ENCODE assay signal across 24 cellular contexts in the genomic region with DNA sequence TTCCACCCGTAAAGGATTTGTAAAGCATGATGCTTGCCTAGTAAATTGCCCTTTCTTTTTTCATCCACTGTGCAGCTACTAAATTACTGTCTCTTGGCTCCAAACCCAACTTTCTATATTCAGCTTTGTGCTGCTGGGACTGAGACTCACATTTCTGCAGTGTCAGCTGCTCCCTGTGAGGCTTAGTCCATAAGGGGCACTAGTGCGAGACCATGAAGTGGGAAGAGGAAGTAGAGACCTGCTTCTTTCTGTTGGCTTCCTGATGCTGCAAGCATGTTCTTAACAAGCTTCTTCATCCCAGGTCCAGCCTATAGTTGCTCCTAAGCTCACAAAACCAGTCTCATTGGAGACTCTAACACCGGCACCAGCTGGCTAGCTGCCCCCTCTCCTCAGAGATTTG.
DNase-seq lines count a peak whose midpoint lies in the region; ATAC-seq, FAIRE-seq and TF ChIP-seq lines count a peak whose summit lies in the region.
"Had no signal": no experiment of that assay in that cellular context is flagged by ENCODE, and none has a peak within 500 bp of the region (broad histone marks: within the 10 kb centered on the region; RNA-seq: fewer than 3 reads in every experiment).

No MANE protein-coding gene starts in this region.

- POLR2A ChIA-PET in HepG2 (lab: Yijun Ruan, JAX): no interaction called here

- in situ Hi-C loops in HepG2 (cut with HindIII; ENCODE audit: extremely low pct_ligation_motif_present, low pct_unique_long_range_greater_than_20kb): no loop called here

- peak overlapping the region; percentile 84 for H2AFZ ChIP-seq in Loucy (ENCODE audit: low read length)
- no peak overlapping the region for H2AFZ ChIP-seq in HepG2 (ENCODE audit: low read length)

- H3K9me2 ChIP-seq in Loucy (replicated peaks; ENCODE audit: low read depth, low read length): no peaks in the 10 kb centered on the region

- intact Hi-C loops in HepG2 (cut with micrococcal nuclease; ENCODE audit: unreplicated experiment): no loop called here

- H3K27me3 Mint-ChIP-seq in natural killer cell treated with Interleukin-12 subunit alpha and Interleukin-12 subunit beta and Interleukin-15 and Interleukin-18, amount 100 ng/mL, for 72 hours: peaks cover 11 to 25% of the 10 kb centered on the region in 2 donors

- no peaks in the 10 kb centered on the region for H3F3A ChIP-seq in Loucy (ENCODE audit: low read depth)

- H3K27ac ChIP-seq in HepG2 (ENCODE audit: extremely low read length, insufficient read depth, low read length): no peak overlapping the region
- H3K27ac ChIP-seq: lower lobe of right lung, neutrophil had no signal

- peak; percentile 77 for DNase-seq in Ammon's horn (ENCODE audit: low spot score)
- DNase-seq in RPMI8226: peak; percentile 49
- DNase-seq in HepG2 (ENCODE audit: low spot score): no peak
- DNase-seq in stimulated activated naive CD4-positive, alpha-beta T cell (lab: John Stamatoyannopoulos, UW): no peak
- DNase-seq in natural killer cell treated with Interleukin-12 subunit alpha and Interleukin-12 subunit beta and Interleukin-15 and Interleukin-18, amount 100 ng/mL, for 72 hours (ENCODE audit: low spot score): no peak
- DNase-seq: activated CD8-positive, alpha-beta T cell treated with anti-CD3 and anti-CD28 coated beads, Interleukin-2, amount 10 ng/mL, durations not matched to agents 7 days and 5 days; activated naive CD4-positive, alpha-beta T cell; activated T-cell treated with anti-CD3 and anti-CD28 coated beads, Interleukin-2, amount 50 U/mL, for 24 hours; dermis blood vessel endothelial cell; DMS153; GOT3; lower lobe of right lung; NCI-H1436 treated with DMSO at 0.1 percent for 48 hours; NCI-H2171; NCI-H69; retina; stimulated activated CD8-positive, alpha-beta memory T cell treated with anti-CD3 and anti-CD28 coated beads, Interleukin-4, amount 100 ng/mL, for 48 hours had no signal

- H3K9me3 Mint-ChIP-seq in natural killer cell treated with Interleukin-12 subunit alpha and Interleukin-12 subunit beta and Interleukin-15 and Interleukin-18, amount 100 ng/mL, for 72 hours: peaks cover 3% of the 10 kb centered on the region

- H3K9me3 ChIP-seq in Loucy (ENCODE audit: insufficient read depth, low read depth, low read length) (no peaks in the 10 kb centered on the region), HepG2 (ENCODE audit: low read length) (no peaks in the 10 kb centered on the region)
- H3K9me3 ChIP-seq: neutrophil had no signal

- no peaks in the 10 kb centered on the region for H4K20me1 ChIP-seq in Loucy (ENCODE audit: insufficient read depth, low read length, poor library complexity, severe bottlenecking)
- no peaks in the 10 kb centered on the region for H4K20me1 ChIP-seq in HepG2 (ENCODE audit: insufficient read depth, low read length)

- no peaks in the 10 kb centered on the region for H3K4me1 Mint-ChIP-seq in natural killer cell treated with Interleukin-12 subunit alpha and Interleukin-12 subunit beta and Interleukin-15 and Interleukin-18, amount 100 ng/mL, for 72 hours (ENCODE audit: low read depth in 2 of 2)

- BruUV-seq in HepG2 (replicated peaks; lab: Mats Ljungman, UMichigan): no TSS peak

- no peak overlapping the region for H3K27ac Mint-ChIP-seq in natural killer cell treated with Interleukin-12 subunit alpha and Interleukin-12 subunit beta and Interleukin-15 and Interleukin-18, amount 100 ng/mL, for 72 hours
- H3K27ac Mint-ChIP-seq: activated CD8-positive, alpha-beta T cell treated with anti-CD3 and anti-CD28 coated beads, Interleukin-2, amount 10 ng/mL, durations not matched to agents 7 days and 5 days; activated T-cell treated with anti-CD3 and anti-CD28 coated beads, Interleukin-2, amount 50 U/mL, for 24 hours; CD14-positive monocyte had no signal

- no peak overlapping the region for H3K4me3 Mint-ChIP-seq in natural killer cell treated with Interleukin-12 subunit alpha and Interleukin-12 subunit beta and Interleukin-15 and Interleukin-18, amount 100 ng/mL, for 72 hours
- H3K4me3 Mint-ChIP-seq: activated CD8-positive, alpha-beta T cell treated with anti-CD3 and anti-CD28 coated beads, Interleukin-2, amount 10 ng/mL, durations not matched to agents 7 days and 5 days; activated T-cell treated with anti-CD3 and anti-CD28 coated beads, Interleukin-2, amount 50 U/mL, for 24 hours had no signal

- H3K9ac ChIP-seq in Loucy (ENCODE audit: low read depth, low read length, poor library complexity, severe bottlenecking) (no peak overlapping the region), HepG2 (ENCODE audit: insufficient read depth, low read depth, low read length) (no peak overlapping the region)

- FAIRE-seq in HepG2 (lab: Jason Lieb, UNC): no peak
- FAIRE-seq: GM12878 had no signal

- H3K4me2 ChIP-seq in Loucy (ENCODE audit: low read depth, low read length, poor library complexity, severe bottlenecking) (no peak overlapping the region), HepG2 (ENCODE audit: low read depth, low read length) (no peak overlapping the region)

- H3K4me3 ChIP-seq in Loucy (ENCODE audit: low read length, poor library complexity, severe bottlenecking) (no peak overlapping the region), HepG2 (replicated peaks in 1 of 3; ENCODE audit: insufficient read depth in 1 of 3, low read depth in 2 of 3, low read length in 3 of 3) (no peak overlapping the region)
- H3K4me3 ChIP-seq: GM12878, lower lobe of right lung had no signal

- TF ChIP-seq EP300 in HepG2 (IDR thresholded peaks at IDR 0.05; ENCODE audit: low read depth in 2 of 2, low read length in 2 of 2) (no peak), HepG2 (CRISPR knock-in tag; IDR thresholded peaks at IDR 0.05; ENCODE audit: borderline replicate concordance) (no peak)

- 1% methylated on average over 3 of the region's 3 CpGs for WGBS in HepG2 (ENCODE audit: low lambda C conversion rate)

- ATAC-seq in HepG2: no peak
- no peak for ATAC-seq in HG03432 (IDR thresholded peaks at IDR 0.05; ENCODE audit: unreplicated experiment)
- ATAC-seq in natural killer cell treated with Interleukin-12 subunit alpha and Interleukin-12 subunit beta and Interleukin-15 and Interleukin-18, amount 100 ng/mL, for 72 hours: no peak
- no peak for ATAC-seq in GM18861 (IDR thresholded peaks at IDR 0.05; ENCODE audit: unreplicated experiment)
- ATAC-seq: activated CD8-positive, alpha-beta T cell treated with anti-CD3 and anti-CD28 coated beads, Interleukin-2, amount 10 ng/mL, durations not matched to agents 7 days and 5 days; GM12878; lower lobe of right lung; Panc1 had no signal

- H3K27me3 ChIP-seq in Loucy (ENCODE audit: insufficient read depth, low read length, poor library complexity, severe bottlenecking): no peaks in the 10 kb centered on the region
- peaks cover 0 to 13% of the 10 kb centered on the region in 2 experiments; a peak in 2 of 5 replicates for H3K27me3 ChIP-seq in HepG2 (ENCODE audit: control insufficient read depth in 1 of 2, insufficient read depth in 2 of 2, low read length in 2 of 2)

- no peaks in the 10 kb centered on the region for H3K79me2 ChIP-seq in Loucy (ENCODE audit: insufficient read depth, low read length)
- H3K79me2 ChIP-seq in HepG2 (ENCODE audit: insufficient read depth, low read length): no peaks in the 10 kb centered on the region

- H3K36me3 Mint-ChIP-seq in natural killer cell treated with Interleukin-12 subunit alpha and Interleukin-12 subunit beta and Interleukin-15 and Interleukin-18, amount 100 ng/mL, for 72 hours: no peaks in the 10 kb centered on the region
- H3K36me3 Mint-ChIP-seq: CD14-positive monocyte had no signal

- no peaks in the 10 kb centered on the region for H3K36me3 ChIP-seq in Loucy (ENCODE audit: insufficient read depth, low read length)
- no peaks in the 10 kb centered on the region for H3K36me3 ChIP-seq in HepG2 (replicated peaks in 1 of 2; ENCODE audit: control insufficient read depth in 1 of 2, insufficient read depth in 2 of 2, low read length in 2 of 2)
- H3K36me3 ChIP-seq: lower lobe of right lung, neutrophil had no signal

- H3K4me1 ChIP-seq in Loucy (ENCODE audit: insufficient read depth, low read length, poor library complexity, severe bottlenecking): peaks cover 5% of the 10 kb centered on the region
- H3K4me1 ChIP-seq in HepG2 (ENCODE audit: insufficient read depth, low read length): peaks cover 5% of the 10 kb centered on the region; the same call in 1 of the 2 replicates
- H3K4me1 ChIP-seq: lower lobe of right lung had no signal

- TF ChIP-seq CTCF in Loucy (conservative IDR thresholded peaks at IDR 0.05; ENCODE audit: low read length) (no peak), HepG2 (CRISPR knock-in tag; IDR thresholded peaks at IDR 0.05) (no peak)

- TF ChIP-seq RAD21 in HepG2 (CRISPR knock-in tag; IDR thresholded peaks at IDR 0.05): no peak

- no peak for TF ChIP-seq POLR2A in HepG2 (IDR thresholded peaks at IDR 0.05; ENCODE audit: insufficient read depth in 1 of 2, low read depth in 2 of 2, low read length in 2 of 2)

- CTCF ChIA-PET in HepG2 (lab: Yijun Ruan, JAX; ENCODE audit: low intra/inter-chr PET ratio, low total read pairs): no interaction called here

TF ChIP-seq in HepG2, 621 proteins besides CTCF, POLR2A, EP300 and RAD21:
- 0 out of 4 replicates have a peak, but pooled peaks have one; percentile 3 to 8 for TF ChIP-seq MAFK (conservative IDR thresholded peaks at IDR 0.05 in 1 of 2, IDR thresholded peaks at IDR 0.05 in 1 of 2; ENCODE audit: low read length in 2 of 2)
- TF ChIP-seq ZMYM3 (CRISPR knock-in tag; IDR thresholded peaks at IDR 0.05): no peak

Comparison
In these comparisons a context has a peak if more than half of its experiments do, and no peak if none do; other contexts are left out.
1. DNase-seq: peak in Ammon's horn (single experiment) and RPMI8226 (single experiment); none in HepG2 (single experiment), stimulated activated naive CD4-positive, alpha-beta T cell (0 of 6) and natural killer cell treated with Interleukin-12 subunit alpha and Interleukin-12 subunit beta and Interleukin-15 and Interleukin-18, amount 100 ng/mL, for 72 hours (single experiment).